Comparison of ENCODE assay signal across 18 cellular contexts in genomic region chr3:66092175-66092990, GRCh38. TPM values are rescaled to one million over a fixed set of nuclear protein-coding genes. Genes with fewer than 3 reads are reported as not detected.
A peak's percentile ranks its signal among the peaks of the same experiment; 100 is the strongest.
DNase-seq lines count a peak whose midpoint lies in the region; ATAC-seq, FAIRE-seq and TF ChIP-seq lines count a peak whose summit lies in the region.
"Had no signal": no experiment of that assay in that cellular context is flagged by ENCODE, and none has a peak within 500 bp of the region (broad histone marks: within the 10 kb centered on the region; RNA-seq: fewer than 3 reads in every experiment).

No MANE protein-coding gene starts in this region.

- DNase-seq in GM23338 (ENCODE audit: low spot score) = no peak
- no peak for DNase-seq in endothelial cell of umbilical vein (ENCODE audit: low read depth, low spot score)
- no peak for DNase-seq in mesenchymal stem cell
- DNase-seq in AG08396 (ENCODE audit: low spot score) = no peak
- DNase-seq in activated CD4-positive, alpha-beta T cell treated with anti-CD3 and anti-CD28 coated beads for 36 hours = no peak
- no peak for DNase-seq in neuronal stem cell (ENCODE audit: low spot score)
- DNase-seq: DMS153, NCI-H1417 treated with DMSO at 0.1 percent for 48 hours, NCI-H2029, NCI-H510A, NCI-H82, SJCRH30 had no signal

- H3K79me2 ChIP-seq in GM23338 (replicated peaks; ENCODE audit: insufficient read depth) = no peaks in the 10 kb centered on the region
- H3K79me2 ChIP-seq in endothelial cell of umbilical vein (ENCODE audit: control insufficient read depth, insufficient read depth, low read length) = no peaks in the 10 kb centered on the region

- H3K27me3 ChIP-seq in GM23338 (ENCODE audit: insufficient read depth) = no peaks in the 10 kb centered on the region
- peaks cover 2 to 5% of the 10 kb centered on the region in 2 experiments for H3K27me3 ChIP-seq in endothelial cell of umbilical vein (ENCODE audit: control insufficient read depth in 2 of 2, insufficient read depth in 2 of 2, low read length in 2 of 2)
- H3K27me3 ChIP-seq in mesenchymal stem cell (ENCODE audit: control insufficient read depth in 1 of 2, insufficient read depth in 1 of 2, low read length in 2 of 2) = no peaks in the 10 kb centered on the region
- H3K27me3 ChIP-seq in neuronal stem cell (ENCODE audit: control insufficient read depth in 3 of 3, insufficient read depth in 3 of 3, low read depth in 1 of 3, low read length in 3 of 3) = no peaks in the 10 kb centered on the region
- H3K27me3 ChIP-seq: SJCRH30 had no signal

- CTCF ChIA-PET in endothelial cell of umbilical vein (lab: Charles Lee) = interaction anchor here (0.8 to 1.2 kb wide), 3 partner anchors 9 to 47 kb away, joined by 3 to 4 read pairs (median 3); no protein-coding TSS in a partner anchor
- CTCF ChIA-PET in activated CD4-positive, alpha-beta T cell treated with anti-CD3 and anti-CD28 coated beads for 36 hours (lab: Charles Lee) = no interaction called here

- ATAC-seq in GM23338 (no peak), GM18520 (IDR thresholded peaks at IDR 0.05; ENCODE audit: unreplicated experiment) (no peak)
- no peak for ATAC-seq in activated CD4-positive, alpha-beta T cell treated with anti-CD3 and anti-CD28 coated beads for 36 hours
- ATAC-seq: GM12878, HCT116 had no signal

- H2AK5ac ChIP-seq in mesenchymal stem cell (ENCODE audit: low read length, severe bottlenecking) (no peak overlapping the region), neuronal stem cell (ENCODE audit: low read depth, low read length) (no peak overlapping the region)

- TF ChIP-seq POLR2A in endothelial cell of umbilical vein (IDR thresholded peaks at IDR 0.05; ENCODE audit: low read depth, low read length) = no peak

- no peaks in the 10 kb centered on the region for H3K79me1 ChIP-seq in mesenchymal stem cell (replicated peaks; ENCODE audit: low read length, poor library complexity, severe bottlenecking)
- no peaks in the 10 kb centered on the region for H3K79me1 ChIP-seq in neuronal stem cell (ENCODE audit: low read depth, low read length)

- no peak overlapping the region for H3K4ac ChIP-seq in mesenchymal stem cell (ENCODE audit: low read depth in 1 of 2, low read length in 2 of 2)
- no peak overlapping the region for H3K4ac ChIP-seq in neuronal stem cell (ENCODE audit: low read length)

- no peak overlapping the region for H3K27ac ChIP-seq in GM23338 (ENCODE audit: low read depth)
- H3K27ac ChIP-seq in endothelial cell of umbilical vein (ENCODE audit: insufficient read depth, low read depth, low read length) = no peak overlapping the region
- H3K27ac ChIP-seq in mesenchymal stem cell (ENCODE audit: low read length, poor library complexity, severe bottlenecking) = no peak overlapping the region
- no peak overlapping the region for H3K27ac ChIP-seq in neuronal stem cell (replicated peaks; ENCODE audit: low read length)
- H3K27ac ChIP-seq: C4-2B, SJCRH30 had no signal

- H2AFZ ChIP-seq in GM23338 (peak overlapping the region; percentile 77), endothelial cell of umbilical vein (ENCODE audit: low read depth, low read length) (peak overlapping the region; percentile 57), mesenchymal stem cell (ENCODE audit: low read depth, low read length) (no peak overlapping the region), neuronal stem cell (ENCODE audit: low read length) (no peak overlapping the region)

- intact Hi-C loops in endothelial cell of umbilical vein (cut with micrococcal nuclease) = no loop called here
- intact Hi-C loops in activated CD4-positive, alpha-beta T cell treated with anti-CD3 and anti-CD28 coated beads for 36 hours (cut with DNase I, micrococcal nuclease) = no loop called here

- dilution Hi-C loops in endothelial cell of umbilical vein (cut with MboI; ENCODE audit: extremely low pct_ligation_motif_present, low sequenced_read_pairs) = no loop called here

- POLR2A ChIA-PET in endothelial cell of umbilical vein (lab: Charles Lee) = no interaction called here
- POLR2A ChIA-PET in activated CD4-positive, alpha-beta T cell treated with anti-CD3 and anti-CD28 coated beads for 36 hours (lab: Charles Lee) = no interaction called here

- no peaks in the 10 kb centered on the region for H3K36me3 ChIP-seq in GM23338 (ENCODE audit: insufficient read depth)
- H3K36me3 ChIP-seq in endothelial cell of umbilical vein (ENCODE audit: control insufficient read depth in 2 of 2, extremely low read depth in 1 of 2, insufficient read depth in 2 of 2, low read length in 2 of 2) = no peaks in the 10 kb centered on the region
- H3K36me3 ChIP-seq in mesenchymal stem cell (ENCODE audit: control insufficient read depth in 1 of 2, insufficient read depth in 2 of 2, low read depth in 1 of 2, low read length in 2 of 2) = no peaks in the 10 kb centered on the region
- H3K36me3 ChIP-seq in neuronal stem cell (replicated peaks in 1 of 2; ENCODE audit: control insufficient read depth in 2 of 2, insufficient read depth in 2 of 2, low read length in 2 of 2) = no peaks in the 10 kb centered on the region
- H3K36me3 ChIP-seq: SJCRH30 had no signal

- no peak overlapping the region for H3K23ac ChIP-seq in mesenchymal stem cell (ENCODE audit: low read length in 2 of 2)
- H3K23ac ChIP-seq in neuronal stem cell (ENCODE audit: low read depth, low read length, poor library complexity) = no peak overlapping the region

- no peak for FAIRE-seq in endothelial cell of umbilical vein (lab: Jason Lieb, UNC)
- FAIRE-seq: GM12878, GM19239 had no signal

- WGBS in mesenchymal stem cell = 68% methylated on average over 9 of the region's 10 CpGs
- no CpG with 5 or more reads among the region's 10 CpGs for WGBS in neuronal stem cell (ENCODE audit: extremely low coverage in 2 of 2, insufficient read length in 2 of 2, insufficient replicate concordance in 1 of 2), 2 donors

- H3K36me3 Mint-ChIP-seq in GM23338 (ENCODE audit: low read depth) = no peaks in the 10 kb centered on the region
- no peaks in the 10 kb centered on the region for H3K36me3 Mint-ChIP-seq in activated CD4-positive, alpha-beta T cell treated with anti-CD3 and anti-CD28 coated beads for 36 hours (ENCODE audit: low read depth)
- H3K36me3 Mint-ChIP-seq: IgD-negative memory B cell had no signal

- no peaks in the 10 kb centered on the region for H3F3A ChIP-seq in GM23338 (replicated peaks; ENCODE audit: low read depth)

- H2BK15ac ChIP-seq in mesenchymal stem cell (ENCODE audit: low read depth, poor library complexity, severe bottlenecking) (no peak overlapping the region), neuronal stem cell (ENCODE audit: low read length) (no peak overlapping the region)

- H3K4me3 Mint-ChIP-seq in GM23338 = no peak overlapping the region
- no peak overlapping the region for H3K4me3 Mint-ChIP-seq in activated CD4-positive, alpha-beta T cell treated with anti-CD3 and anti-CD28 coated beads for 36 hours
- H3K4me3 Mint-ChIP-seq: IgD-negative memory B cell had no signal

- no peaks in the 10 kb centered on the region for H3K9me3 Mint-ChIP-seq in GM23338
- no peaks in the 10 kb centered on the region for H3K9me3 Mint-ChIP-seq in activated CD4-positive, alpha-beta T cell treated with anti-CD3 and anti-CD28 coated beads for 36 hours (ENCODE audit: low read depth)

- H3K4me1 ChIP-seq in GM23338 (ENCODE audit: insufficient read depth) (no peaks in the 10 kb centered on the region), endothelial cell of umbilical vein (ENCODE audit: control insufficient read depth, extremely low read depth, insufficient read depth, low read length) (no peaks in the 10 kb centered on the region), mesenchymal stem cell (ENCODE audit: control insufficient read depth, insufficient read depth, low read depth, low read length) (no peaks in the 10 kb centered on the region), neuronal stem cell (ENCODE audit: control insufficient read depth in 2 of 2, insufficient read depth in 1 of 2, low read depth in 1 of 2, low read length in 2 of 2) (no peaks in the 10 kb centered on the region)
- H3K4me1 ChIP-seq: SJCRH30 had no signal

- H3K9ac ChIP-seq in endothelial cell of umbilical vein (replicated peaks; ENCODE audit: extremely low read depth, insufficient read depth, low read length) (no peak overlapping the region), mesenchymal stem cell (ENCODE audit: low read length) (peak overlapping the region; percentile 77), neuronal stem cell (ENCODE audit: low read depth, low read length, poor library complexity) (no peak overlapping the region)

- no peak overlapping the region for H3K27ac Mint-ChIP-seq in GM23338
- no peak overlapping the region for H3K27ac Mint-ChIP-seq in activated CD4-positive, alpha-beta T cell treated with anti-CD3 and anti-CD28 coated beads for 36 hours

- peaks cover 5% of the 10 kb centered on the region for H3K27me3 Mint-ChIP-seq in GM23338 (ENCODE audit: insufficient read depth, low read depth, poor library complexity)
- H3K27me3 Mint-ChIP-seq in activated CD4-positive, alpha-beta T cell treated with anti-CD3 and anti-CD28 coated beads for 36 hours = peaks cover 11% of the 10 kb centered on the region
- H3K27me3 Mint-ChIP-seq: IgD-negative memory B cell had no signal

- no peak overlapping the region for H3K4me3 ChIP-seq in GM23338
- H3K4me3 ChIP-seq in endothelial cell of umbilical vein (replicated peaks in 1 of 3; ENCODE audit: insufficient read depth in 1 of 3, low read depth in 1 of 3, low read length in 3 of 3) = no peak overlapping the region
- peak overlapping the region in 1 of 2 experiments; percentile 60 for H3K4me3 ChIP-seq in mesenchymal stem cell (ENCODE audit: insufficient read depth in 1 of 2, low read depth in 1 of 2, low read length in 2 of 2)
- no peak overlapping the region for H3K4me3 ChIP-seq in neuronal stem cell (ENCODE audit: low read length in 2 of 2)
- H3K4me3 ChIP-seq: GM12878, SJCRH30 had no signal

- H3K4me2 ChIP-seq in GM23338 (no peak overlapping the region), endothelial cell of umbilical vein (ENCODE audit: insufficient read depth, low read length) (no peak overlapping the region), mesenchymal stem cell (ENCODE audit: low read length, poor library complexity, severe bottlenecking) (no peak overlapping the region), neuronal stem cell (ENCODE audit: insufficient read depth, low read length, poor library complexity, severe bottlenecking) (no peak overlapping the region)

- H3K9me3 ChIP-seq in endothelial cell of umbilical vein (replicated peaks; ENCODE audit: control insufficient read depth, insufficient read depth, low read length) (no peaks in the 10 kb centered on the region), mesenchymal stem cell (ENCODE audit: control insufficient read depth, low read length) (peaks cover 9% of the 10 kb centered on the region), neuronal stem cell (replicated peaks in 1 of 2; ENCODE audit: control insufficient read depth in 2 of 2, insufficient read depth in 1 of 2, low read depth in 1 of 2, low read length in 2 of 2) (no peaks in the 10 kb centered on the region)
- H3K9me3 ChIP-seq: SJCRH30 had no signal

- TF ChIP-seq CTCF in GM23338 (conservative IDR thresholded peaks at IDR 0.05; ENCODE audit: low read depth in 2 of 2) (no peak), endothelial cell of umbilical vein (IDR thresholded peaks at IDR 0.05; ENCODE audit: extremely low read depth in 1 of 2, insufficient read depth in 1 of 2, low read depth in 1 of 2, low read length in 2 of 2) (no peak)

- H2BK120ac ChIP-seq in mesenchymal stem cell (ENCODE audit: low read depth, low read length) (peak overlapping the region; percentile 61), neuronal stem cell (ENCODE audit: low read depth, low read length) (no peak overlapping the region)

- H4K20me1 ChIP-seq in GM23338 (replicated peaks; ENCODE audit: insufficient read depth) (no peaks in the 10 kb centered on the region), endothelial cell of umbilical vein (replicated peaks; ENCODE audit: control insufficient read depth, extremely low read depth, insufficient read depth, low read length) (no peaks in the 10 kb centered on the region)

- no peak overlapping the region for H4K91ac ChIP-seq in mesenchymal stem cell (ENCODE audit: low read length)
- H4K91ac ChIP-seq in neuronal stem cell (ENCODE audit: low read depth, low read length, poor library complexity) = no peak overlapping the region

- H2BK5ac ChIP-seq in mesenchymal stem cell (ENCODE audit: low read depth, low read length, poor library complexity, severe bottlenecking) (no peak overlapping the region), neuronal stem cell (ENCODE audit: low read length) (no peak overlapping the region)

- H3K14ac ChIP-seq in mesenchymal stem cell (ENCODE audit: low read length in 2 of 2) (no peak overlapping the region), neuronal stem cell (ENCODE audit: low read length) (no peak overlapping the region)

- no peaks in the 10 kb centered on the region for H3K9me2 ChIP-seq in GM23338 (ENCODE audit: insufficient read depth)

- H3K4me1 Mint-ChIP-seq in GM23338 = peaks cover 3% of the 10 kb centered on the region; the same call in 1 of the 3 replicates
- no peaks in the 10 kb centered on the region for H3K4me1 Mint-ChIP-seq in activated CD4-positive, alpha-beta T cell treated with anti-CD3 and anti-CD28 coated beads for 36 hours
- H3K4me1 Mint-ChIP-seq: IgD-negative memory B cell had no signal

- H3K18ac ChIP-seq in mesenchymal stem cell (ENCODE audit: low read depth in 1 of 2, low read length in 2 of 2) (no peak overlapping the region), neuronal stem cell (ENCODE audit: low read length) (no peak overlapping the region)

- H3K9me1 ChIP-seq in endothelial cell of umbilical vein (replicated peaks; ENCODE audit: control insufficient read depth, extremely low read depth, insufficient read depth, low read length) = no peaks in the 10 kb centered on the region

- H4K8ac ChIP-seq in mesenchymal stem cell (ENCODE audit: low read length) = no peak overlapping the region
- no peak overlapping the region for H4K8ac ChIP-seq in neuronal stem cell (ENCODE audit: low read depth, low read length)

- H2BK12ac ChIP-seq in mesenchymal stem cell (ENCODE audit: low read length in 2 of 2) (no peak overlapping the region), neuronal stem cell (ENCODE audit: low read length) (no peak overlapping the region)

- no TSS peak for BruUV-seq in endothelial cell of umbilical vein (replicated peaks; lab: Mats Ljungman, UMichigan)

RNA-seq across cellular contexts. Expression of gene MAGI1, which starts 53.7 kb away (rescaled TPM):
- total RNA-seq in GM23338 (2014; rRNA removed; shearing (Covaris generic)) = 63.8 and 71.2 TPM in 2 replicates
- polyA plus RNA-seq in GM23338 (2016; fragmentation: Nextera tagmentation; extraction: Ambion mirVana) (23.8 and 27.4 TPM in 2 replicates), endothelial cell of umbilical vein (8.2 and 10.1 TPM in 2 replicates)
- 47.7 and 47.9 TPM in 2 replicates for total RNA-seq in endothelial cell of umbilical vein
- polyA plus RNA-seq in endothelial cell of umbilical vein (2011; cell fraction: cytosol; rRNA removed) = 9.6 and 9.8 TPM in 2 replicates
- 55.5 and 63.7 TPM in 2 replicates for polyA plus RNA-seq in endothelial cell of umbilical vein (2011; cell fraction: nucleus; rRNA removed)
- 9.9 and 12.6 TPM in 2 replicates for polyA plus RNA-seq in endothelial cell of umbilical vein (2012)
- 49.7 and 51.7 TPM in 2 replicates for polyA minus RNA-seq in endothelial cell of umbilical vein
- 2.2 TPM for polyA minus RNA-seq in endothelial cell of umbilical vein (2011; cell fraction: cytosol; rRNA and poly(A)+ RNA removed)
- 105 and 110 TPM in 2 replicates for polyA minus RNA-seq in endothelial cell of umbilical vein (2011; cell fraction: nucleus; rRNA and poly(A)+ RNA removed)
- 5.9 TPM for polyA plus RNA-seq in mesenchymal stem cell (2013, experiment 1 of 2)
- 5.6 TPM for polyA plus RNA-seq in mesenchymal stem cell (2013, experiment 2 of 2)
- under 1 TPM; 0.09 to 0.18 TPM for total RNA-seq in activated CD4-positive, alpha-beta T cell treated with anti-CD3 and anti-CD28 coated beads for 36 hours
- polyA plus RNA-seq in neuronal stem cell (2013, experiment 1 of 2) = 17.7 TPM
- polyA plus RNA-seq in neuronal stem cell (2013, experiment 2 of 2) = 18.1 TPM

Comparison
In these comparisons a context has a peak if more than half of its experiments do, and no peak if none do; other contexts are left out.
1. H2AFZ ChIP-seq: peak in GM23338 (single experiment) and endothelial cell of umbilical vein (single experiment); none in mesenchymal stem cell (single experiment) and neuronal stem cell (single experiment).
2. RNA of gene MAGI1, which starts 53.7 kb away (total RNA-seq): 63.8 to 71.2 TPM in GM23338 and 47.7 to 47.9 TPM in endothelial cell of umbilical vein; 0.09 to 0.18 TPM in activated CD4-positive, alpha-beta T cell treated with anti-CD3 and anti-CD28 coated beads for 36 hours; every median in the first group is over 10 times any median in the second.